In the genomic region with DNA sequence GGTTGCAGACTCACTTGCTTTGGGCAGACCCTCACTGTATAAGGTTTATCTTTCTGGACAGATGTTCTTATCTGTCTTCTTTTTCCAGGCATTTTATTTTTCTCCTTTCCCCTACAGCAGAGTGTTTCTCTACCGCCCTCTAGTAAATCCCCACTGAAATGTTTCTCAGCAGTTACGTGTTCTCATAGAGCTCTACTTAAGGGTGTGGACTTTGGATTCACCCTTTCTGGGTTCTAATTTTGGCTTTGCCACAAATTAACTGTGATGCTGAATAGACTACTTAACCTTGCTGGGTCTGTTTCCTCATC, we compare ENCODE assay signal across 7 cellular contexts. TPM values are rescaled to one million over a fixed set of nuclear protein-coding genes. Genes with fewer than 3 reads are reported as not detected.
DNase-seq lines count a peak whose midpoint lies in the region; ATAC-seq and TF ChIP-seq lines count a peak whose summit lies in the region.

No MANE protein-coding gene starts in this region.

- CTCF ChIA-PET in HEK293T (lab: Yijun Ruan, JAX): interaction anchor here (0.6 to 1.4 kb wide), 6 partner anchors 26 to 1841 kb away, joined by 3 to 4 read pairs (median 3); no protein-coding TSS in a partner anchor

- H3K4me3 ChIP-seq in WERI-Rb-1 (ENCODE audit: low read depth, low read length) (no peak overlapping the region), iPS-20b (ENCODE audit: low read length) (peak overlapping the region; percentile 45; the same call in 1 of the 2 replicates)

- POLR2A ChIA-PET in HEK293T (lab: Yijun Ruan, JAX): no interaction called here

- peak; percentile 48 for TF ChIP-seq CTCF in WERI-Rb-1 (IDR thresholded peaks at IDR 0.05; ENCODE audit: low read depth, low read length)

- H3K9me3 ChIP-seq in WERI-Rb-1 (ENCODE audit: severe bottlenecking) (no peaks in the 10 kb centered on the region), iPS-20b (ENCODE audit: insufficient read depth, low read depth, low read length) (no peaks in the 10 kb centered on the region)

- in situ Hi-C loops in Caki2 (cut with HindIII; ENCODE audit: low pct_unique_long_range_greater_than_20kb, low sequenced_read_pairs): no loop called here

- H3K36me3 ChIP-seq in WERI-Rb-1 (peaks cover 37% of the 10 kb centered on the region), iPS-20b (ENCODE audit: insufficient read depth, low read depth, low read length) (peaks cover 54% of the 10 kb centered on the region)

- no peaks in the 10 kb centered on the region for H3K4me1 ChIP-seq in iPS-20b (ENCODE audit: insufficient read depth, low read length)

- H3K9ac ChIP-seq in iPS-20b (ENCODE audit: low read depth, low read length): no peak overlapping the region

- DNase-seq in Caki2 (ENCODE audit: low read depth) (peak; percentile 54), HEK293T (ENCODE audit: extremely low spot score) (peak; percentile 30), WERI-Rb-1 (no peak), mesenteric fat pad (ENCODE audit: low spot score) (no peak)

- no peak overlapping the region for H3K27ac ChIP-seq in WERI-Rb-1
- no peak overlapping the region for H3K27ac ChIP-seq in iPS-20b (ENCODE audit: low read length)

- ATAC-seq in GM21526 (IDR thresholded peaks at IDR 0.05; ENCODE audit: low FRiP score, unreplicated experiment) (no peak), HG03025 (IDR thresholded peaks at IDR 0.05; ENCODE audit: low FRiP score, unreplicated experiment) (no peak)

- H3K27me3 ChIP-seq in WERI-Rb-1 (ENCODE audit: insufficient read depth, low read depth, severe bottlenecking) (no peaks in the 10 kb centered on the region), iPS-20b (ENCODE audit: insufficient read depth, low read length) (no peaks in the 10 kb centered on the region)

TF ChIP-seq in HEK293T, 16 proteins besides CTCF, POLR2A, EP300 and RAD21:
- TF ChIP-seq NFRKB (IDR thresholded peaks at IDR 0.05) (no peak), HDGF (IDR thresholded peaks at IDR 0.05; ENCODE audit: borderline replicate concordance) (no peak), FOXM1 (IDR thresholded peaks at IDR 0.05; ENCODE audit: borderline replicate concordance) (no peak), ZNF384 (IDR thresholded peaks at IDR 0.05) (no peak)
TF ChIP-seq in HEK293T: peak in this region for 0.

RNA-seq across cellular contexts. Expression of a gene that starts 2.0 kb away (rescaled TPM):
- 47.3 and 56.2 TPM in 2 replicates for total RNA-seq in Caki2 (2014; rRNA removed; shearing (Covaris generic); ENCODE audit: low replicate concordance)
- 32.6 TPM for total RNA-seq in mesenteric fat pad

RNA-seq across cellular contexts. Expression of a gene that starts 26.3 kb away (rescaled TPM):
- 178 and 198 TPM in 2 replicates for total RNA-seq in Caki2 (2014; rRNA removed; shearing (Covaris generic); ENCODE audit: low replicate concordance)
- total RNA-seq in mesenteric fat pad: 101 TPM

RNA-seq across cellular contexts. Expression of a gene that starts 26.4 kb away (rescaled TPM):
- 9.8 and 16.8 TPM in 2 replicates for total RNA-seq in Caki2 (2014; rRNA removed; shearing (Covaris generic); ENCODE audit: low replicate concordance)
- 46.3 TPM for total RNA-seq in mesenteric fat pad

RNA-seq across cellular contexts. Expression of a gene that starts 54.9 kb away (rescaled TPM):
- 16.3 and 36.3 TPM in 2 replicates for total RNA-seq in Caki2 (2014; rRNA removed; shearing (Covaris generic); ENCODE audit: low replicate concordance)
- 102 TPM for total RNA-seq in mesenteric fat pad

RNA-seq across cellular contexts. Expression of a gene that starts 55.7 kb away (rescaled TPM):
- not detected in 2 replicates for total RNA-seq in Caki2 (2014; rRNA removed; shearing (Covaris generic); ENCODE audit: low replicate concordance)
- not detected for total RNA-seq in mesenteric fat pad

Comparison
In these comparisons a context has a peak if more than half of its experiments do, and no peak if none do; other contexts are left out.
1. DNase-seq: peak in Caki2 (single experiment) and HEK293T (single experiment); none in WERI-Rb-1 (single experiment) and mesenteric fat pad (single experiment).